Comparison of ENCODE assay signal across 1 cellular context in genomic region chr1:171142451-171143121, GRCh38.
TF ChIP-seq lines count a peak whose summit lies in the region.

No MANE protein-coding gene starts in this region.

TF ChIP-seq in GM23338, 12 proteins besides CTCF, POLR2A, EP300 and RAD21:
- no peak for TF ChIP-seq ZNF462 (CRISPR knock-in tag; IDR thresholded peaks at IDR 0.05)
- no peak for TF ChIP-seq STAT1 (IDR thresholded peaks at IDR 0.05; ENCODE audit: unreplicated experiment)
- TF ChIP-seq POLR2AphosphoS5 (IDR thresholded peaks at IDR 0.05; ENCODE audit: low read depth): no peak
- TF ChIP-seq EZH2 (IDR thresholded peaks at IDR 0.05; ENCODE audit: low read depth, unreplicated experiment): no peak
- TF ChIP-seq ETS1 (IDR thresholded peaks at IDR 0.05): no peak
- no peak for TF ChIP-seq REST (IDR thresholded peaks at IDR 0.05; ENCODE audit: unreplicated experiment)
- TF ChIP-seq EZH2phosphoT487 (IDR thresholded peaks at IDR 0.05; ENCODE audit: unreplicated experiment): no peak
- TF ChIP-seq CREB1 (CRISPR knock-in tag; IDR thresholded peaks at IDR 0.05; ENCODE audit: low read depth): no peak
- TF ChIP-seq ZNF331 (CRISPR knock-in tag; IDR thresholded peaks at IDR 0.05; ENCODE audit: low read depth): no peak
- no peak for TF ChIP-seq NANOG (IDR thresholded peaks at IDR 0.05; ENCODE audit: borderline replicate concordance)
- TF ChIP-seq JUNB (IDR thresholded peaks at IDR 0.05; ENCODE audit: unreplicated experiment): no peak
- TF ChIP-seq ZNF114 (CRISPR knock-in tag; IDR thresholded peaks at IDR 0.05): no peak
